ENCODE assay signal across 11 cellular contexts in genomic region chr7:33190688-33191304, GRCh38.
DNase-seq lines count a peak whose midpoint lies in the region; ATAC-seq and TF ChIP-seq lines count a peak whose summit lies in the region.
"Had no signal": no experiment of that assay in that cellular context is flagged by ENCODE, and none has a peak within 500 bp of the region (broad histone marks: within the 10 kb centered on the region; RNA-seq: fewer than 3 reads in every experiment).

No MANE protein-coding gene starts in this region.

- no peak overlapping the region for H2AK5ac ChIP-seq in mesendoderm (ENCODE audit: low read length)

- intact Hi-C loops in left colon (cut with DNase I, micrococcal nuclease), result no loop called here

- no peak overlapping the region for H3K18ac ChIP-seq in mesendoderm (ENCODE audit: low read length)

- H3K56ac ChIP-seq in mesendoderm (ENCODE audit: low read length), result no peak overlapping the region

- no peak overlapping the region for H2BK15ac ChIP-seq in mesendoderm (replicated peaks; ENCODE audit: low read depth)

- H4K5ac ChIP-seq in mesendoderm (ENCODE audit: low read length), result no peak overlapping the region

- H3K36me3 Mint-ChIP-seq in T-helper 2 cell treated with Interferon-gamma antibody and Interleukin-4, amounts not matched to agents 5 μg/mL and 100 μg/mL, for 36 hours (ENCODE audit: low read depth), result no peaks in the 10 kb centered on the region

- H4K8ac ChIP-seq in mesendoderm (ENCODE audit: low read depth, low read length), result no peak overlapping the region

- no peak overlapping the region for H2BK120ac ChIP-seq in mesendoderm (ENCODE audit: low read depth, low read length)

- H3K79me1 ChIP-seq in mesendoderm (ENCODE audit: low read length), result no peaks in the 10 kb centered on the region

- peak overlapping the region; percentile 22 for H3K4me3 Mint-ChIP-seq in T-helper 2 cell treated with Interferon-gamma antibody and Interleukin-4, amounts not matched to agents 5 μg/mL and 100 μg/mL, for 36 hours
- H3K4me3 Mint-ChIP-seq: neural crest cell had no signal

- ATAC-seq in GM21528 (IDR thresholded peaks at IDR 0.05; ENCODE audit: low FRiP score, unreplicated experiment), result peak; percentile 31
- peak; percentile 11 for ATAC-seq in HG03571 (IDR thresholded peaks at IDR 0.05; ENCODE audit: unreplicated experiment)
- no peak for ATAC-seq in omental fat pad (ENCODE audit: low FRiP score)
- ATAC-seq in left colon, result no peak

- no peaks in the 10 kb centered on the region for H3K4me1 ChIP-seq in mesendoderm (ENCODE audit: control insufficient read depth, low read depth, low read length)

- H3K4me3 ChIP-seq in mesendoderm (ENCODE audit: low read length), result no peak overlapping the region

- no peaks in the 10 kb centered on the region for H3K27me3 ChIP-seq in mesendoderm (ENCODE audit: insufficient read depth, low read length, poor library complexity)

- H3K9me3 Mint-ChIP-seq in T-helper 2 cell treated with Interferon-gamma antibody and Interleukin-4, amounts not matched to agents 5 μg/mL and 100 μg/mL, for 36 hours, result no peaks in the 10 kb centered on the region

- no peak overlapping the region for H3K9ac ChIP-seq in mesendoderm (ENCODE audit: low read length)

- TF ChIP-seq CTCF in GM20000 (IDR thresholded peaks at IDR 0.05; ENCODE audit: extremely low read depth, missing control alignments), result no peak
- no peak for TF ChIP-seq CTCF in omental fat pad (IDR thresholded peaks at IDR 0.05)

- no peak overlapping the region for H3K4ac ChIP-seq in mesendoderm (ENCODE audit: low read depth, low read length)

- WGBS in mesendoderm (ENCODE audit: extremely low coverage, insufficient coverage, low lambda C conversion rate), result no CpG with 5 or more reads among the region's 2 CpGs

- no peaks in the 10 kb centered on the region for H3K79me2 ChIP-seq in mesendoderm (ENCODE audit: control insufficient read depth, insufficient read depth, low read length)

- H3K4me2 ChIP-seq in mesendoderm (ENCODE audit: low read length), result no peak overlapping the region

- peak overlapping the region; percentile 58 for H3K27ac Mint-ChIP-seq in T-helper 2 cell treated with Interferon-gamma antibody and Interleukin-4, amounts not matched to agents 5 μg/mL and 100 μg/mL, for 36 hours

- peaks cover 11% of the 10 kb centered on the region for H3K4me1 Mint-ChIP-seq in T-helper 2 cell treated with Interferon-gamma antibody and Interleukin-4, amounts not matched to agents 5 μg/mL and 100 μg/mL, for 36 hours (ENCODE audit: low read depth)
- H3K4me1 Mint-ChIP-seq: neural crest cell had no signal

- H3K27ac ChIP-seq in mesendoderm (ENCODE audit: low read depth, low read length), result no peak overlapping the region

- H3K23ac ChIP-seq in mesendoderm (ENCODE audit: low read length), result peak overlapping the region; percentile 54

- DNase-seq in T-helper 2 cell treated with Interferon-gamma antibody and Interleukin-4, amounts not matched to agents 5 μg/mL and 100 μg/mL, for 36 hours (ENCODE audit: low spot score), result no peak
- DNase-seq in T-helper 2 cell, result no peak
- DNase-seq in mesendoderm, result no peak
- no peak for DNase-seq in GM20000 (ENCODE audit: low spot score)
- DNase-seq in omental fat pad (ENCODE audit: low spot score), result no peak
- DNase-seq in left colon, result no peak
- DNase-seq: activated CD4-positive, alpha-beta T cell treated with anti-CD3 and anti-CD28 coated beads for 1 hour; stimulated activated CD4-positive, alpha-beta T cell treated with anti-CD3 and anti-CD28 coated beads, Interleukin-15, amount 100 ng/mL, for 24 hours had no signal

- H3K36me3 ChIP-seq in mesendoderm (ENCODE audit: control insufficient read depth, insufficient read depth, low read length), result no peaks in the 10 kb centered on the region

- H3K27me3 Mint-ChIP-seq in T-helper 2 cell treated with Interferon-gamma antibody and Interleukin-4, amounts not matched to agents 5 μg/mL and 100 μg/mL, for 36 hours (ENCODE audit: low read depth), result no peaks in the 10 kb centered on the region

- no peak overlapping the region for H2BK5ac ChIP-seq in mesendoderm (ENCODE audit: low read length)

Comparison
In these comparisons a context has a peak if more than half of its experiments do, and no peak if none do; other contexts are left out.
1. ATAC-seq: peak in GM21528 (single experiment) and HG03571 (single experiment); none in omental fat pad (single experiment) and left colon (single experiment).